In the genomic region with DNA sequence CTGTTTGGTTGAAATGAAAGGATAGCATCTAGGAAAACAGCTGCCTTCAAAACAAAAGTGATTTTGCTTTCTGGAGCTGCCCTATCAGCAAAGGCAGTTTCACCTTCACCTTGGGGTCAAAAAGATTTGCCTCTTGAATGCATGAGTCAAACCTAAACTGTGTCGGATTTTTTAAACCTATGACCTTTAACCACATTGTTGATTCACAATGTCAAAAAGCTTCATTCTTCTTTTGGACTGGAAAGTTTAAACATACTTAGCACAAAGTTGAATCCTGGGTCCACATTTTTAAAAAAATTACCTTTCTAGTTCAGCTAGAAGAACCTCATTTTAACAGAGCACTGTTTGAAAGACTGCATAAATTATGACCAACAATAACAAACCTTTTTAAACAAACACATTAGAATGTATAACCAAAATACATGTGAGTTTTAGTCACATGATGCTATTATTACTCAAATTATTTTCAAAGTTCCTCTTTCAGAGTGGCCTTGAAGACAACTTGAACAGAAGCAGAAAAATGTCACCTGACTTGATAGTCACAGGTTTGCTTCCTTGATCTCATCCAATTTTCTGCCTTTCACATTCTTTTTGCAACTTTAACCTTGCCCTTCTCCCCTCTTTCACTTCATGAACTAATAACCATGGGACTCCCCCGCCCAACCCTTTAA, we compare ENCODE assay signal across 10 cellular contexts.
A peak's percentile ranks its signal among the peaks of the same experiment; 100 is the strongest.
DNase-seq lines count a peak whose midpoint lies in the region; ATAC-seq and TF ChIP-seq lines count a peak whose summit lies in the region.
"Had no signal": no experiment of that assay in that cellular context is flagged by ENCODE, and none has a peak within 500 bp of the region (broad histone marks: within the 10 kb centered on the region; RNA-seq: fewer than 3 reads in every experiment).

No MANE protein-coding gene starts in this region.

- H3K79me2 ChIP-seq in Karpas-422 (ENCODE audit: low read length): no peaks in the 10 kb centered on the region

- no peak overlapping the region for H3K27ac Mint-ChIP-seq in activated CD8-positive, alpha-beta T cell treated with anti-CD3 and anti-CD28 coated beads for 36 hours
- no peak overlapping the region for H3K27ac Mint-ChIP-seq in activated CD8-positive, alpha-beta T cell treated with anti-CD3 and anti-CD28 coated beads, Interleukin-2, amount 10 ng/mL, durations not matched to agents 7 days and 5 days
- H3K27ac Mint-ChIP-seq in stimulated activated memory B cell treated with anti-CD40 and anti-IgM and Interleukin-4, amounts not matched to agents 10 μg/mL and 1 μg/mL and 100 μg/mL, for 72 hours: peak overlapping the region; percentile 99
- H3K27ac Mint-ChIP-seq in MCF 10A (ENCODE audit: low read depth, unreplicated experiment): no peak overlapping the region

- H3K36me3 Mint-ChIP-seq in activated CD8-positive, alpha-beta T cell treated with anti-CD3 and anti-CD28 coated beads for 36 hours (ENCODE audit: low read depth): no peaks in the 10 kb centered on the region
- no peaks in the 10 kb centered on the region for H3K36me3 Mint-ChIP-seq in activated CD8-positive, alpha-beta T cell treated with anti-CD3 and anti-CD28 coated beads, Interleukin-2, amount 10 ng/mL, durations not matched to agents 7 days and 5 days (ENCODE audit: low read depth)
- peaks cover 9% of the 10 kb centered on the region for H3K36me3 Mint-ChIP-seq in stimulated activated memory B cell treated with anti-CD40 and anti-IgM and Interleukin-4, amounts not matched to agents 10 μg/mL and 1 μg/mL and 100 μg/mL, for 72 hours
- no peaks in the 10 kb centered on the region for H3K36me3 Mint-ChIP-seq in MCF 10A (ENCODE audit: insufficient read depth, unreplicated experiment)

- H3K9me3 Mint-ChIP-seq in activated CD8-positive, alpha-beta T cell treated with anti-CD3 and anti-CD28 coated beads for 36 hours: no peaks in the 10 kb centered on the region
- H3K9me3 Mint-ChIP-seq in activated CD8-positive, alpha-beta T cell treated with anti-CD3 and anti-CD28 coated beads, Interleukin-2, amount 10 ng/mL, durations not matched to agents 7 days and 5 days (ENCODE audit: insufficient read depth): no peaks in the 10 kb centered on the region
- H3K9me3 Mint-ChIP-seq in stimulated activated memory B cell treated with anti-CD40 and anti-IgM and Interleukin-4, amounts not matched to agents 10 μg/mL and 1 μg/mL and 100 μg/mL, for 72 hours: peaks cover 14% of the 10 kb centered on the region
- no peaks in the 10 kb centered on the region for H3K9me3 Mint-ChIP-seq in MCF 10A (ENCODE audit: unreplicated experiment)

- no peak overlapping the region for H3K9ac ChIP-seq in Karpas-422 (ENCODE audit: low read length)

- WGBS in suprapubic skin: 76% methylated on average over 2 of the region's 2 CpGs

- no peaks in the 10 kb centered on the region for H4K20me1 ChIP-seq in Karpas-422 (ENCODE audit: insufficient read depth, low read depth, low read length)

- H3K4me1 ChIP-seq in Karpas-422 (ENCODE audit: low read length): peaks cover 23% of the 10 kb centered on the region
- H3K4me1 ChIP-seq in suprapubic skin: peaks cover 4% of the 10 kb centered on the region
- no peaks in the 10 kb centered on the region for H3K4me1 ChIP-seq in uterus

- H3K36me3 ChIP-seq in Karpas-422 (ENCODE audit: insufficient read depth, low read length) (no peaks in the 10 kb centered on the region), suprapubic skin (no peaks in the 10 kb centered on the region), uterus (no peaks in the 10 kb centered on the region)

- no TSS peak for BruUV-seq in MCF 10A (replicated peaks; lab: Mats Ljungman, UMichigan)

- intact Hi-C loops in activated CD8-positive, alpha-beta T cell treated with anti-CD3 and anti-CD28 coated beads for 36 hours (cut with micrococcal nuclease): no loop called here
- intact Hi-C loops in uterus (cut with DNase I; ENCODE audit: low total_unique reads) (no loop called here), MCF 10A (cut with micrococcal nuclease) (no loop called here)

- peak; percentile 49 for ATAC-seq in activated CD8-positive, alpha-beta T cell treated with anti-CD3 and anti-CD28 coated beads for 36 hours
- no peak for ATAC-seq in activated CD8-positive, alpha-beta T cell treated with anti-CD3 and anti-CD28 coated beads, Interleukin-2, amount 10 ng/mL, durations not matched to agents 7 days and 5 days
- peak; percentile 72 for ATAC-seq in HG02610 (IDR thresholded peaks at IDR 0.05; ENCODE audit: unreplicated experiment)
- peak; percentile 84 for ATAC-seq in stimulated activated memory B cell treated with anti-CD40 and anti-IgM and Interleukin-4, amounts not matched to agents 10 μg/mL and 1 μg/mL and 100 μg/mL, for 72 hours

- H3K27ac ChIP-seq in Karpas-422 (ENCODE audit: low read length) (no peak overlapping the region), suprapubic skin (no peak overlapping the region), uterus (no peak overlapping the region)
- H3K27ac ChIP-seq: VCaP had no signal

- no peak for TF ChIP-seq EP300 in suprapubic skin (IDR thresholded peaks at IDR 0.05)

- TF ChIP-seq CTCF in activated CD8-positive, alpha-beta T cell treated with anti-CD3 and anti-CD28 coated beads for 36 hours (IDR thresholded peaks at IDR 0.05): no peak
- TF ChIP-seq CTCF in suprapubic skin (IDR thresholded peaks at IDR 0.05) (no peak), uterus (IDR thresholded peaks at IDR 0.05) (no peak), MCF 10A (IDR thresholded peaks at IDR 0.05; ENCODE audit: unreplicated experiment) (no peak)

- TF ChIP-seq POLR2A in suprapubic skin (IDR thresholded peaks at IDR 0.05) (no peak), uterus (IDR thresholded peaks at IDR 0.05) (no peak)

- peaks cover 13% of the 10 kb centered on the region for H3K4me1 Mint-ChIP-seq in activated CD8-positive, alpha-beta T cell treated with anti-CD3 and anti-CD28 coated beads for 36 hours (ENCODE audit: low read depth)
- peaks cover 13% of the 10 kb centered on the region for H3K4me1 Mint-ChIP-seq in activated CD8-positive, alpha-beta T cell treated with anti-CD3 and anti-CD28 coated beads, Interleukin-2, amount 10 ng/mL, durations not matched to agents 7 days and 5 days (ENCODE audit: low read depth)
- peaks cover 58% of the 10 kb centered on the region for H3K4me1 Mint-ChIP-seq in stimulated activated memory B cell treated with anti-CD40 and anti-IgM and Interleukin-4, amounts not matched to agents 10 μg/mL and 1 μg/mL and 100 μg/mL, for 72 hours
- H3K4me1 Mint-ChIP-seq in MCF 10A (ENCODE audit: insufficient read depth, unreplicated experiment): peaks cover 9% of the 10 kb centered on the region

- H3K27me3 ChIP-seq in Karpas-422 (ENCODE audit: low read length): no peaks in the 10 kb centered on the region
- no peaks in the 10 kb centered on the region for H3K27me3 ChIP-seq in suprapubic skin
- no peaks in the 10 kb centered on the region for H3K27me3 ChIP-seq in uterus

- H2AFZ ChIP-seq in Karpas-422 (ENCODE audit: low read length): no peak overlapping the region

- no peaks in the 10 kb centered on the region for H3K9me2 ChIP-seq in Karpas-422 (replicated peaks; ENCODE audit: insufficient read depth, low read length)

- H3K9me3 ChIP-seq in Karpas-422 (ENCODE audit: low read length) (no peaks in the 10 kb centered on the region), suprapubic skin (no peaks in the 10 kb centered on the region), uterus (no peaks in the 10 kb centered on the region)

- peak; percentile 5 for DNase-seq in activated CD8-positive, alpha-beta T cell treated with anti-CD3 and anti-CD28 coated beads for 36 hours
- no peak for DNase-seq in activated CD8-positive, alpha-beta T cell treated with anti-CD3 and anti-CD28 coated beads, Interleukin-2, amount 10 ng/mL, durations not matched to agents 7 days and 5 days
- DNase-seq in Karpas-422 (peak; percentile 44), suprapubic skin (ENCODE audit: low spot score in 2 of 2) (no peak), uterus (no peak), MCF 10A (ENCODE audit: unreplicated experiment) (no peak)
- DNase-seq: midbrain had no signal

- no peak overlapping the region for H3K4me3 ChIP-seq in Karpas-422 (ENCODE audit: low read length)
- H3K4me3 ChIP-seq in suprapubic skin: no peak overlapping the region
- H3K4me3 ChIP-seq in uterus: no peak overlapping the region

- H3K4me3 Mint-ChIP-seq in activated CD8-positive, alpha-beta T cell treated with anti-CD3 and anti-CD28 coated beads for 36 hours: no peak overlapping the region
- no peak overlapping the region for H3K4me3 Mint-ChIP-seq in activated CD8-positive, alpha-beta T cell treated with anti-CD3 and anti-CD28 coated beads, Interleukin-2, amount 10 ng/mL, durations not matched to agents 7 days and 5 days
- H3K4me3 Mint-ChIP-seq in stimulated activated memory B cell treated with anti-CD40 and anti-IgM and Interleukin-4, amounts not matched to agents 10 μg/mL and 1 μg/mL and 100 μg/mL, for 72 hours: peak overlapping the region; percentile 65
- no peak overlapping the region for H3K4me3 Mint-ChIP-seq in MCF 10A (ENCODE audit: unreplicated experiment)

- CTCF ChIA-PET in activated CD8-positive, alpha-beta T cell treated with anti-CD3 and anti-CD28 coated beads for 36 hours (lab: Charles Lee): no interaction called here
- CTCF ChIA-PET in activated CD8-positive, alpha-beta T cell treated with anti-CD3 and anti-CD28 coated beads, Interleukin-2, amount 10 ng/mL, durations not matched to agents 7 days and 5 days (lab: Charles Lee): no interaction called here
- CTCF ChIA-PET in MCF 10A (lab: Yijun Ruan, JAX): interaction anchor here (0.6 kb wide), 1 partner anchor 91 kb away, joined by 4 read pairs; no protein-coding TSS in a partner anchor

- H3K27me3 Mint-ChIP-seq in activated CD8-positive, alpha-beta T cell treated with anti-CD3 and anti-CD28 coated beads for 36 hours: peaks cover 2% of the 10 kb centered on the region
- H3K27me3 Mint-ChIP-seq in activated CD8-positive, alpha-beta T cell treated with anti-CD3 and anti-CD28 coated beads, Interleukin-2, amount 10 ng/mL, durations not matched to agents 7 days and 5 days (ENCODE audit: low read depth): no peaks in the 10 kb centered on the region
- no peaks in the 10 kb centered on the region for H3K27me3 Mint-ChIP-seq in stimulated activated memory B cell treated with anti-CD40 and anti-IgM and Interleukin-4, amounts not matched to agents 10 μg/mL and 1 μg/mL and 100 μg/mL, for 72 hours
- H3K27me3 Mint-ChIP-seq in MCF 10A (ENCODE audit: insufficient read depth, unreplicated experiment): no peaks in the 10 kb centered on the region

- H3K4me2 ChIP-seq in Karpas-422 (ENCODE audit: low read depth, low read length, poor library complexity, severe bottlenecking): no peak overlapping the region

- POLR2A ChIA-PET in activated CD8-positive, alpha-beta T cell treated with anti-CD3 and anti-CD28 coated beads for 36 hours (lab: Charles Lee): no interaction called here
- POLR2A ChIA-PET in activated CD8-positive, alpha-beta T cell treated with anti-CD3 and anti-CD28 coated beads, Interleukin-2, amount 10 ng/mL, durations not matched to agents 7 days and 5 days (lab: Charles Lee): no interaction called here
- POLR2A ChIA-PET in MCF 10A (lab: Yijun Ruan, JAX): no interaction called here

Comparison
In these comparisons a context has a peak if more than half of its experiments do, and no peak if none do; other contexts are left out.
1. DNase-seq: peak in activated CD8-positive, alpha-beta T cell treated with anti-CD3 and anti-CD28 coated beads for 36 hours (single experiment) and Karpas-422 (single experiment); none in activated CD8-positive, alpha-beta T cell treated with anti-CD3 and anti-CD28 coated beads, Interleukin-2, amount 10 ng/mL, durations not matched to agents 7 days and 5 days (single experiment), suprapubic skin (0 of 2), uterus (0 of 2) and MCF 10A (single experiment).